20 cellular contexts compared by ENCODE assay signal in the genomic region with DNA sequence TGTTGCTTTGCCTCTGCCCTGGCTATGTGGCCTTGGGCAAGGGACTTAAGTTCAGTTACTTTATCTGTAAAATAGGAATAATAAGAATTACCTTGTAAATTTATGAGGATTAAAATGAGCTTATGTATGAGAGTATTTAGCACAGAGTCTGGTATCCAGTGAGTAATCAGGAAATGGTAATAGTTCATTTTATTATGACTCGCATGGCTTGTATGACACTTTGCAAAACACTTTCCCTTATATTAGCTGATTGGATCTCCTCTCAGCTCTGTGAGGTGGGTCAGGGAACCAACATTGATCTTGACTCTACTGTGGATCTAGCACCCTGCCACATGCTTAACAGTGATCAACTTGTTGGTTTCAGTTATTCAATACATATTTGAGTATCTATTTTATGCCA. TPM values are rescaled to one million over a fixed set of nuclear protein-coding genes. Genes with fewer than 3 reads are reported as not detected.
DNase-seq lines count a peak whose midpoint lies in the region; ATAC-seq and TF ChIP-seq lines count a peak whose summit lies in the region.
"Had no signal": no experiment of that assay in that cellular context is flagged by ENCODE, and none has a peak within 500 bp of the region (broad histone marks: within the 10 kb centered on the region; RNA-seq: fewer than 3 reads in every experiment).

No MANE protein-coding gene starts in this region.

- intact Hi-C loops in activated CD4-positive, alpha-beta T cell treated with anti-CD3 and anti-CD28 coated beads for 36 hours (cut with DNase I, micrococcal nuclease), result no loop called here

- no peaks in the 10 kb centered on the region for H3K36me3 Mint-ChIP-seq in activated CD4-positive, alpha-beta T cell treated with anti-CD3 and anti-CD28 coated beads for 36 hours (ENCODE audit: low read depth)
- H3K36me3 Mint-ChIP-seq in stimulated activated effector memory CD8-positive, alpha-beta T cell treated with anti-CD3 and anti-CD28 coated beads, Interleukin-12 subunit alpha, Interleukin-12 subunit beta, amount 100 ng/mL, for 72 hours, result no peaks in the 10 kb centered on the region
- no peaks in the 10 kb centered on the region for H3K36me3 Mint-ChIP-seq in nephron progenitor cell (ENCODE audit: low read depth)
- H3K36me3 Mint-ChIP-seq: activated naive CD8-positive, alpha-beta T cell had no signal

- peaks cover 12% of the 10 kb centered on the region for H3K4me1 Mint-ChIP-seq in activated CD4-positive, alpha-beta T cell treated with anti-CD3 and anti-CD28 coated beads for 36 hours
- peaks cover 7% of the 10 kb centered on the region for H3K4me1 Mint-ChIP-seq in stimulated activated effector memory CD8-positive, alpha-beta T cell treated with anti-CD3 and anti-CD28 coated beads, Interleukin-12 subunit alpha, Interleukin-12 subunit beta, amount 100 ng/mL, for 72 hours
- peaks cover 15% of the 10 kb centered on the region for H3K4me1 Mint-ChIP-seq in nephron progenitor cell

- H3K27ac Mint-ChIP-seq in activated CD4-positive, alpha-beta T cell treated with anti-CD3 and anti-CD28 coated beads for 36 hours, result no peak overlapping the region
- H3K27ac Mint-ChIP-seq in stimulated activated effector memory CD8-positive, alpha-beta T cell treated with anti-CD3 and anti-CD28 coated beads, Interleukin-12 subunit alpha, Interleukin-12 subunit beta, amount 100 ng/mL, for 72 hours, result no peak overlapping the region
- H3K27ac Mint-ChIP-seq in nephron progenitor cell, result no peak overlapping the region
- H3K27ac Mint-ChIP-seq: activated naive CD8-positive, alpha-beta T cell; dendritic cell treated with granulocyte-macrophage colony-stimulating factor and Interleukin-4, amounts not matched to agents 40 ng/mL and 50 ng/mL, for 4 days; GM23338 had no signal

- POLR2A ChIA-PET in activated CD4-positive, alpha-beta T cell treated with anti-CD3 and anti-CD28 coated beads for 36 hours (lab: Charles Lee), result interaction anchor here (0.6 to 0.8 kb wide), 2 partner anchors 11 to 488 kb away, joined by 3 to 4 read pairs; no protein-coding TSS in a partner anchor

- peaks cover 12% of the 10 kb centered on the region for H3K27me3 Mint-ChIP-seq in activated CD4-positive, alpha-beta T cell treated with anti-CD3 and anti-CD28 coated beads for 36 hours
- H3K27me3 Mint-ChIP-seq in nephron progenitor cell (ENCODE audit: low read depth, poor library complexity), result peaks cover 9% of the 10 kb centered on the region

- H3K9me3 Mint-ChIP-seq in activated CD4-positive, alpha-beta T cell treated with anti-CD3 and anti-CD28 coated beads for 36 hours (ENCODE audit: low read depth), result no peaks in the 10 kb centered on the region
- no peaks in the 10 kb centered on the region for H3K9me3 Mint-ChIP-seq in stimulated activated effector memory CD8-positive, alpha-beta T cell treated with anti-CD3 and anti-CD28 coated beads, Interleukin-12 subunit alpha, Interleukin-12 subunit beta, amount 100 ng/mL, for 72 hours
- no peaks in the 10 kb centered on the region for H3K9me3 Mint-ChIP-seq in nephron progenitor cell
- H3K9me3 Mint-ChIP-seq: dendritic cell treated with granulocyte-macrophage colony-stimulating factor and Interleukin-4, amounts not matched to agents 40 ng/mL and 50 ng/mL, for 4 days had no signal

- TF ChIP-seq CTCF in nephron progenitor cell (IDR thresholded peaks at IDR 0.05), result no peak

- no peak for DNase-seq in activated CD4-positive, alpha-beta T cell treated with anti-CD3 and anti-CD28 coated beads for 36 hours
- DNase-seq in activated CD4-positive, alpha-beta T cell treated with anti-CD3 and anti-CD28 coated beads, Interleukin-2, amount 50 U/mL, for 1 hour, result no peak
- DNase-seq in SW480 (ENCODE audit: low spot score) (peak; percentile 11), fibroblast of peridontal ligament (ENCODE audit: extremely low read depth) (peak; percentile 7), nephron progenitor cell (no peak), HK-2 (ENCODE audit: unreplicated experiment) (no peak)
- no peak for DNase-seq in stimulated activated effector memory CD8-positive, alpha-beta T cell treated with anti-CD3 and anti-CD28 coated beads, Interleukin-12 subunit alpha, Interleukin-12 subunit beta, amount 100 ng/mL, for 72 hours (ENCODE audit: low spot score in 2 of 2)
- DNase-seq: C1 segment of cervical spinal cord, erythroblast, NCI-H146, NCI-H2171 treated with DMSO at 0.1 percent for 48 hours, NCI-H774, RPMI8226, small intestine, tibial artery had no signal

- no peak overlapping the region for H3K4me3 Mint-ChIP-seq in activated CD4-positive, alpha-beta T cell treated with anti-CD3 and anti-CD28 coated beads for 36 hours
- H3K4me3 Mint-ChIP-seq in stimulated activated effector memory CD8-positive, alpha-beta T cell treated with anti-CD3 and anti-CD28 coated beads, Interleukin-12 subunit alpha, Interleukin-12 subunit beta, amount 100 ng/mL, for 72 hours, result no peak overlapping the region
- no peak overlapping the region for H3K4me3 Mint-ChIP-seq in nephron progenitor cell
- H3K4me3 Mint-ChIP-seq: activated naive CD8-positive, alpha-beta T cell; dendritic cell treated with granulocyte-macrophage colony-stimulating factor and Interleukin-4, amounts not matched to agents 40 ng/mL and 50 ng/mL, for 4 days; GM23338 had no signal

- CTCF ChIA-PET in activated CD4-positive, alpha-beta T cell treated with anti-CD3 and anti-CD28 coated beads for 36 hours (lab: Charles Lee), result interaction anchor here (0.6 to 1.4 kb wide), 2 partner anchors 10 to 46 kb away, joined by 3 to 8 read pairs; no protein-coding TSS in a partner anchor

- peak; percentile 87 for ATAC-seq in activated CD4-positive, alpha-beta T cell treated with anti-CD3 and anti-CD28 coated beads for 36 hours
- peak; percentile 69 for ATAC-seq in stimulated activated effector memory CD8-positive, alpha-beta T cell treated with anti-CD3 and anti-CD28 coated beads, Interleukin-12 subunit alpha, Interleukin-12 subunit beta, amount 100 ng/mL, for 72 hours
- ATAC-seq in GM18861 (IDR thresholded peaks at IDR 0.05; ENCODE audit: unreplicated experiment), result no peak

RNA-seq across cellular contexts. Expression of a gene that starts 8.3 kb away (rescaled TPM):
- 1 to 10 TPM; 7.3 to 9.1 TPM for total RNA-seq in activated CD4-positive, alpha-beta T cell treated with anti-CD3 and anti-CD28 coated beads for 36 hours
- total RNA-seq: myocyte had no signal

Comparison
In these comparisons a context has a peak if more than half of its experiments do, and no peak if none do; other contexts are left out.
1. DNase-seq: peak in SW480 (single experiment) and fibroblast of peridontal ligament (single experiment); none in activated CD4-positive, alpha-beta T cell treated with anti-CD3 and anti-CD28 coated beads for 36 hours (single experiment), activated CD4-positive, alpha-beta T cell treated with anti-CD3 and anti-CD28 coated beads, Interleukin-2, amount 50 U/mL, for 1 hour (single experiment), stimulated activated effector memory CD8-positive, alpha-beta T cell treated with anti-CD3 and anti-CD28 coated beads, Interleukin-12 subunit alpha, Interleukin-12 subunit beta, amount 100 ng/mL, for 72 hours (0 of 2), nephron progenitor cell (single experiment) and HK-2 (single experiment).